ENCODE assay signal across 10 cellular contexts in genomic region chrY:3003510-3003817, GRCh38.
DNase-seq lines count a peak whose midpoint lies in the region; ATAC-seq and TF ChIP-seq lines count a peak whose summit lies in the region.
"Had no signal": no experiment of that assay in that cellular context is flagged by ENCODE, and none has a peak within 500 bp of the region (broad histone marks: within the 10 kb centered on the region; RNA-seq: fewer than 3 reads in every experiment).

No MANE protein-coding gene starts in this region.

- DNase-seq in activated T-cell treated with anti-CD3 and anti-CD28 coated beads, Interleukin-2, amount 50 U/mL, for 72 hours, result no peak
- DNase-seq in activated T-cell treated with anti-CD3 and anti-CD28 coated beads, Interleukin-2, amount 50 U/mL, for 1 hour, result no peak
- peak in 1 of 2 experiments; percentile 1 for DNase-seq in SJCRH30
- DNase-seq in germinal center (ENCODE audit: low spot score), result peak; percentile 12
- DNase-seq in tibial artery, result no peak
- no peak for DNase-seq in NCI-H1436 (lab: John Stamatoyannopoulos, UW)
- no peak for DNase-seq in SKM-1 (lab: John Stamatoyannopoulos, UW; ENCODE audit: unreplicated experiment)
- DNase-seq: midbrain had no signal

- no peaks in the 10 kb centered on the region for H3K27me3 Mint-ChIP-seq in activated T-cell treated with anti-CD3 and anti-CD28 coated beads, Interleukin-2, amount 50 U/mL, for 72 hours (ENCODE audit: low read depth)

- H3K9me3 ChIP-seq in SJCRH30 (replicated peaks) (no peaks in the 10 kb centered on the region), tibial artery (no peaks in the 10 kb centered on the region)

- peak overlapping the region; percentile 98 for H3K27ac Mint-ChIP-seq in activated T-cell treated with anti-CD3 and anti-CD28 coated beads, Interleukin-2, amount 50 U/mL, for 72 hours

- H3K27ac ChIP-seq in SJCRH30 (no peak overlapping the region), tibial artery (peak overlapping the region; percentile 86 to 87)
- H3K27ac ChIP-seq: C4-2B had no signal

- ATAC-seq in activated T-cell treated with anti-CD3 and anti-CD28 coated beads, Interleukin-2, amount 50 U/mL, for 72 hours (replicated peaks in 1 of 2), result peak in 1 of 2 donors; percentile 57
- no peak for ATAC-seq in HG02973 (IDR thresholded peaks at IDR 0.05; ENCODE audit: unreplicated experiment)

- H3K36me3 ChIP-seq in SJCRH30 (no peaks in the 10 kb centered on the region), tibial artery (no peaks in the 10 kb centered on the region)

- no peaks in the 10 kb centered on the region for H3K36me3 Mint-ChIP-seq in activated T-cell treated with anti-CD3 and anti-CD28 coated beads, Interleukin-2, amount 50 U/mL, for 72 hours (ENCODE audit: insufficient read depth in 2 of 2)

- no peaks in the 10 kb centered on the region for H3K4me1 Mint-ChIP-seq in activated T-cell treated with anti-CD3 and anti-CD28 coated beads, Interleukin-2, amount 50 U/mL, for 72 hours (ENCODE audit: low read depth)

- H3K4me3 ChIP-seq in SJCRH30 (peak overlapping the region; percentile 33), tibial artery (peak overlapping the region; percentile 55 to 57)

- TF ChIP-seq CTCF in tibial artery (IDR thresholded peaks at IDR 0.05), result no peak

- H3K4me1 ChIP-seq in SJCRH30, result no peaks in the 10 kb centered on the region
- peaks cover 0 to 52% (median 0%) of the 10 kb centered on the region in 4 donors for H3K4me1 ChIP-seq in tibial artery

- H3K9me3 Mint-ChIP-seq in activated T-cell treated with anti-CD3 and anti-CD28 coated beads, Interleukin-2, amount 50 U/mL, for 72 hours, result no peaks in the 10 kb centered on the region

- peak overlapping the region in 1 of 2 donors; percentile 99 for H3K4me3 Mint-ChIP-seq in activated T-cell treated with anti-CD3 and anti-CD28 coated beads, Interleukin-2, amount 50 U/mL, for 72 hours

- no peaks in the 10 kb centered on the region for H3K27me3 ChIP-seq in SJCRH30
- no peaks in the 10 kb centered on the region for H3K27me3 ChIP-seq in tibial artery

- intact Hi-C loops in tibial artery (cut with DNase I; ENCODE audit: low total_unique reads), result no loop called here
